ENCODE assay signal across 8 cellular contexts in the genomic region with DNA sequence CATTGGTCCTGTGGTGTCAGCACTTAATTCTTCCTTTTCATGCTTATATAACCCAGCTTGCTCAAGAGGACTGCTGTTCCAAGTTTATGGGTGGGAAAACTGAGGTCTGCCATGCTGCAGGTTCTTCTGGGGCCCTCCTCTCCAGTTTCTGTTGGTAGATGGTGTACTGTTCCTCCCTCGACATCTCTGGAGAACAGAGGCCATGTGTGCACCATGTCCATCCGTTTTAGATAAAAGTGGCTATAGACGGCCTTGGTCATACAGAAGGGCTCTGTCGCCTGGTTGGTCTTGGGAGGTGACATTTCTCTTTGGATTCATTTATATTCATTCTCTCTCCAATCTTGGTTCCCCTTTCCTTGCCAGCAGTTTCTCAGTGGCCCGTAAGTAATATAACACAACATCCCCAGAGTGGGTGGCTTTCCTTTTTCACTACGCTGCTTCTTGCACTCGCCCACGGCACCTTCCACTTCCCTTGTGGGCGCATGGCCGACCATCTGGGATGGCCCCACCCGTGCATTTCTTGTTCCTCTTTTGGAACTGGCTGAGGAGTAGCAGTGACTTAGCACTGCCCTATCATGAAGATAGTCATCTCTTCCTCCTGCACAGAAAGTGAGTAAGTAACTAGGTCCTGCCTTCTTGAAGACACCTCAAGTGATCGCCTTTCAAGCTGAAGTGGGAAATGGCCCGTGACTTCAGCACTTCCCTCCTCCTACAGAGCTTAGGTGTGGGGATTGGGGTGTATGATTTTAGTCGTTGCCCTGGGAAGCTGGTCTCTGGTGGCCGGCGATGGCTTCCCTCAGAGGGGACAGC.
A peak's percentile ranks its signal among the peaks of the same experiment; 100 is the strongest.
DNase-seq lines count a peak whose midpoint lies in the region; ATAC-seq, FAIRE-seq and TF ChIP-seq lines count a peak whose summit lies in the region.

No MANE protein-coding gene starts in this region.

- peak; percentile 89 for ATAC-seq in GM21576 (IDR thresholded peaks at IDR 0.05; ENCODE audit: unreplicated experiment)
- ATAC-seq in sciatic nerve = peak; percentile 80

- no peak for TF ChIP-seq CTCF in LNCaP clone FGC (IDR thresholded peaks at IDR 0.05; ENCODE audit: control insufficient read depth, extremely low read depth, insufficient read depth)

- H3K4me3 ChIP-seq in LNCaP clone FGC (ENCODE audit: low read depth, low read length) = peak overlapping the region; percentile 16; the same call in 1 of the 2 replicates

- peak; percentile 40 for TF ChIP-seq POLR2A in erythroblast (IDR thresholded peaks at IDR 0.05; ENCODE audit: low read length)

- peak; percentile 87 for FAIRE-seq in GM18507 (lab: Jason Lieb, UNC)

- intact Hi-C loops in sciatic nerve (cut with DNase I) = no loop called here

- peak; percentile 51 for DNase-seq in GM18507 (ENCODE audit: extremely low spot score, insufficient read length, low read depth)
- DNase-seq in LNCaP clone FGC (ENCODE audit: low read depth) = no peak
- peak; percentile 81 for DNase-seq in erythroblast (lab: John Stamatoyannopoulos, UW)
- DNase-seq in sciatic nerve (ENCODE audit: low spot score) = no peak
- DNase-seq in NCI-H187 treated with DMSO at 0.1 percent for 48 hours (lab: John Stamatoyannopoulos, UW) = no peak
- no peak for DNase-seq in activated CD8-positive, alpha-beta memory T cell treated with anti-CD3 and anti-CD28 coated beads for 24 hours
- DNase-seq in NCI-H2227 (lab: John Stamatoyannopoulos, UW; ENCODE audit: unreplicated experiment) = no peak

Comparison
In these comparisons a context has a peak if more than half of its experiments do, and no peak if none do; other contexts are left out.
1. DNase-seq: peak in GM18507 (single experiment) and erythroblast (2 of 2); none in LNCaP clone FGC (single experiment), sciatic nerve (single experiment), NCI-H187 treated with DMSO at 0.1 percent for 48 hours (single experiment), activated CD8-positive, alpha-beta memory T cell treated with anti-CD3 and anti-CD28 coated beads for 24 hours (single experiment) and NCI-H2227 (single experiment).